1 cellular context compared by ENCODE assay signal in genomic region chr2:75199428-75200011, GRCh38.
TF ChIP-seq lines count a peak whose summit lies in the region.

TACR1 (minus strand) TSS chr2:75199520; CDS start chr2:75198934, 586 bp downstream.

TF ChIP-seq in IMR-90, 13 proteins besides CTCF, POLR2A, EP300 and RAD21:
- TF ChIP-seq CEBPB (IDR thresholded peaks at IDR 0.05; ENCODE audit: low read depth, low read length) (no peak), SMC3 (IDR thresholded peaks at IDR 0.05; ENCODE audit: low read depth, low read length) (peak; percentile 81), ELK1 (IDR thresholded peaks at IDR 0.05; ENCODE audit: borderline replicate concordance, low read depth, low read length) (no peak)
TF ChIP-seq in IMR-90: peak in this region for 1.
